ENCODE assay signal across 8 cellular contexts in the genomic region with DNA sequence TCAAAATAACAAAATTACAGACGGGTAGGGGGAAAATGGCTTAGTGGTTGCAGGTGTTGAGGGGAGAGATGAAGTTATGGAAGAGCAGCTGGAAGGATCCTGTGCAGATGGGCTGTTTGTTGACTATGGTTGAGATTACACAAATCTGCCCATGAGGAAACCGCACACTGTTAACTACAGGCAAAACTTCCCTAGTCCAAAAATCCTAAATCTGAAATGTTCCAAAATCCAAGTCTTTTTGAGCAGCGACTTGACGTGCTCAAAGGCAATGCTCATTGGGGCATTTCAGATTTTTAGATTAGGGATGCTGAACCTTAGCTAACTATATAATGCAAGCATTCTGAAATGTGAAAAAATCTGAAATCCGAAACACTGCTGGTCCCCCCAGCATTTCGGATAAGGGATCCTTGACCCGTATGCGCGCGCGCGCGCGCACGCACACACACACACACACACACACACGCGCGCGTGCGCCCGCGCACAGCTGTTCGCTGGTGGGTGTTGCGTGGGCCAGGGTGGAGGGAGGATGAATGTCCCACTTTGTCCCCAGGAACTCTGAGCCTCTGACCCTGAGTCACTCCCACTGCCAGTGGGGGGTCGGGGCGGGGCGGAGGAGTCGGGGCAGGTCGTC. TPM values are rescaled to one million over a fixed set of nuclear protein-coding genes. Genes with fewer than 3 reads are reported as not detected.
A peak's percentile ranks its signal among the peaks of the same experiment; 100 is the strongest.
DNase-seq lines count a peak whose midpoint lies in the region; ATAC-seq, FAIRE-seq and TF ChIP-seq lines count a peak whose summit lies in the region.

No MANE protein-coding gene starts in this region.

- POLR2A ChIA-PET in CD4-positive, alpha-beta memory T cell (lab: Charles Lee; ENCODE audit: partially characterized antibody): interaction anchor here (0.5 kb wide), 1 partner anchor 339 kb away, joined by 3 read pairs; no protein-coding TSS in a partner anchor
- POLR2A ChIA-PET in endothelial cell of umbilical vein (lab: Charles Lee): no interaction called here

- H3K27me3 ChIP-seq in CD4-positive, alpha-beta memory T cell (ENCODE audit: insufficient read depth, low read length): no peaks in the 10 kb centered on the region
- H3K27me3 ChIP-seq in NT2/D1 (ENCODE audit: insufficient read depth, insufficient read length) (peaks cover 20% of the 10 kb centered on the region), endothelial cell of umbilical vein (ENCODE audit: control insufficient read depth in 2 of 2, insufficient read depth in 2 of 2, low read length in 2 of 2) (no peaks in the 10 kb centered on the region), body of pancreas (no peaks in the 10 kb centered on the region), sigmoid colon (peaks cover 10 to 21% (median 12%) of the 10 kb centered on the region in 3 donors)

- TF ChIP-seq EP300 in sigmoid colon (IDR thresholded peaks at IDR 0.05): no peak

- TSS peak; percentile 12 for BruUV-seq in endothelial cell of umbilical vein (replicated peaks; lab: Mats Ljungman, UMichigan)

- H3K36me3 Mint-ChIP-seq in CD4-positive, alpha-beta memory T cell: no peaks in the 10 kb centered on the region
- H3K36me3 Mint-ChIP-seq in nephron progenitor cell (ENCODE audit: low read depth): no peaks in the 10 kb centered on the region

- H3K4me1 ChIP-seq in CD4-positive, alpha-beta memory T cell (ENCODE audit: insufficient read depth, low read length): peaks cover 20% of the 10 kb centered on the region
- H3K4me1 ChIP-seq in NT2/D1 (ENCODE audit: insufficient read depth, insufficient read length) (peaks cover 16% of the 10 kb centered on the region), endothelial cell of umbilical vein (ENCODE audit: control insufficient read depth, extremely low read depth, insufficient read depth, low read length) (no peaks in the 10 kb centered on the region), body of pancreas (peaks cover 11% of the 10 kb centered on the region), sigmoid colon (peaks cover 0 to 25% (median 10%) of the 10 kb centered on the region in 4 donors)

- dilution Hi-C loops in endothelial cell of umbilical vein (cut with MboI; ENCODE audit: extremely low pct_ligation_motif_present, low sequenced_read_pairs): no loop called here

- no peaks in the 10 kb centered on the region for H3K9me1 ChIP-seq in endothelial cell of umbilical vein (replicated peaks; ENCODE audit: control insufficient read depth, extremely low read depth, insufficient read depth, low read length)

- H3K79me2 ChIP-seq in endothelial cell of umbilical vein (ENCODE audit: control insufficient read depth, insufficient read depth, low read length): no peaks in the 10 kb centered on the region

- DNase-seq in CD4-positive, alpha-beta memory T cell: no peak
- DNase-seq in NT2/D1 (ENCODE audit: low read depth, low spot score) (no peak), endothelial cell of umbilical vein (ENCODE audit: low read depth, low spot score) (no peak), nephron progenitor cell (no peak), KG1 (lab: John Stamatoyannopoulos, UW) (no peak), hepatic stellate cell (ENCODE audit: low spot score) (no peak), body of pancreas (no peak), sigmoid colon (no peak)

- TF ChIP-seq CTCF in endothelial cell of umbilical vein (IDR thresholded peaks at IDR 0.05; ENCODE audit: extremely low read depth in 1 of 2, insufficient read depth in 1 of 2, low read depth in 1 of 2, low read length in 2 of 2) (no peak), nephron progenitor cell (IDR thresholded peaks at IDR 0.05) (no peak), body of pancreas (IDR thresholded peaks at IDR 0.05) (no peak), sigmoid colon (IDR thresholded peaks at IDR 0.05) (no peak)

- no peak overlapping the region for H3K27ac ChIP-seq in CD4-positive, alpha-beta memory T cell (ENCODE audit: low read depth, low read length)
- H3K27ac ChIP-seq in endothelial cell of umbilical vein (ENCODE audit: insufficient read depth, low read depth, low read length) (no peak overlapping the region), body of pancreas (no peak overlapping the region), sigmoid colon (no peak overlapping the region)

- H3K27ac Mint-ChIP-seq in CD4-positive, alpha-beta memory T cell: peak overlapping the region in 4 of 7 donors; percentile 46 to 80 (median 69)
- H3K27ac Mint-ChIP-seq in nephron progenitor cell: no peak overlapping the region

- peaks cover 10 to 40% (median 23%) of the 10 kb centered on the region in 4 donors for H3K4me1 Mint-ChIP-seq in CD4-positive, alpha-beta memory T cell
- H3K4me1 Mint-ChIP-seq in nephron progenitor cell: peaks cover 16% of the 10 kb centered on the region

- H3K36me3 ChIP-seq in CD4-positive, alpha-beta memory T cell (ENCODE audit: insufficient read depth, low read length): no peaks in the 10 kb centered on the region
- H3K36me3 ChIP-seq in NT2/D1 (ENCODE audit: insufficient read depth, insufficient read length, low read length) (no peaks in the 10 kb centered on the region), endothelial cell of umbilical vein (ENCODE audit: control insufficient read depth in 2 of 2, extremely low read depth in 1 of 2, insufficient read depth in 2 of 2, low read length in 2 of 2) (no peaks in the 10 kb centered on the region), body of pancreas (replicated peaks in 1 of 2; ENCODE audit: insufficient read depth in 1 of 2, low read depth in 2 of 2) (no peaks in the 10 kb centered on the region), sigmoid colon (no peaks in the 10 kb centered on the region)

- no peaks in the 10 kb centered on the region for H3K9me3 ChIP-seq in CD4-positive, alpha-beta memory T cell (ENCODE audit: control insufficient read depth in 1 of 2, low read length in 2 of 2)
- no peaks in the 10 kb centered on the region for H3K9me3 ChIP-seq in NT2/D1 (ENCODE audit: insufficient read depth, low read length)
- no peaks in the 10 kb centered on the region for H3K9me3 ChIP-seq in endothelial cell of umbilical vein (replicated peaks; ENCODE audit: control insufficient read depth, insufficient read depth, low read length)
- H3K9me3 ChIP-seq in body of pancreas: no peaks in the 10 kb centered on the region
- H3K9me3 ChIP-seq in sigmoid colon: no peaks in the 10 kb centered on the region

- H3K4me3 ChIP-seq in CD4-positive, alpha-beta memory T cell (ENCODE audit: low read length in 2 of 2): no peak overlapping the region
- H3K4me3 ChIP-seq in NT2/D1 (ENCODE audit: insufficient read length, low read depth) (peak overlapping the region; percentile 57), endothelial cell of umbilical vein (replicated peaks in 1 of 3; ENCODE audit: insufficient read depth in 1 of 3, low read depth in 1 of 3, low read length in 3 of 3) (no peak overlapping the region), body of pancreas (no peak overlapping the region), sigmoid colon (peak overlapping the region in 2 of 4 donors; percentile 58 to 60)

- peaks cover 0 to 8% (median 0%) of the 10 kb centered on the region in 8 donors for H3K9me3 Mint-ChIP-seq in CD4-positive, alpha-beta memory T cell
- no peaks in the 10 kb centered on the region for H3K9me3 Mint-ChIP-seq in nephron progenitor cell

- H3K4me2 ChIP-seq in endothelial cell of umbilical vein (ENCODE audit: insufficient read depth, low read length): no peak overlapping the region

- FAIRE-seq in endothelial cell of umbilical vein (lab: Jason Lieb, UNC): no peak

- intact Hi-C loops in CD4-positive, alpha-beta memory T cell (cut with micrococcal nuclease): loop anchor here (2.0 to 5.0 kb wide), 2 partner anchors 107 to 123 kb away; no protein-coding TSS in a partner anchor
- intact Hi-C loops in endothelial cell of umbilical vein (cut with micrococcal nuclease) (loop anchor here (2.0 kb wide), 1 partner anchor 371 kb away; a partner anchor contains a TSS), body of pancreas (cut with DNase I) (no loop called here), sigmoid colon (cut with DNase I) (no loop called here)

- ATAC-seq in body of pancreas: no peak

- no peak overlapping the region for H3K9ac ChIP-seq in NT2/D1 (ENCODE audit: insufficient read length, low read depth)
- H3K9ac ChIP-seq in endothelial cell of umbilical vein (replicated peaks; ENCODE audit: extremely low read depth, insufficient read depth, low read length): no peak overlapping the region

- H2AFZ ChIP-seq in endothelial cell of umbilical vein (ENCODE audit: low read depth, low read length): no peak overlapping the region

- H3K4me3 Mint-ChIP-seq in CD4-positive, alpha-beta memory T cell: peak overlapping the region in 5 of 8 donors; percentile 39 to 78 (median 59)
- H3K4me3 Mint-ChIP-seq in nephron progenitor cell: peak overlapping the region; percentile 65

- CTCF ChIA-PET in CD4-positive, alpha-beta memory T cell (lab: Charles Lee; ENCODE audit: partially characterized antibody): no interaction called here
- CTCF ChIA-PET in endothelial cell of umbilical vein (lab: Charles Lee): interaction anchor here (0.6 kb wide), 2 partner anchors 66 to 180 kb away, joined by 3 read pairs; a partner anchor contains a TSS

- no peaks in the 10 kb centered on the region for H4K20me1 ChIP-seq in endothelial cell of umbilical vein (replicated peaks; ENCODE audit: control insufficient read depth, extremely low read depth, insufficient read depth, low read length)

- 42 to 63% methylated on average over 9 to 26 of the region's 29 CpGs for WGBS in body of pancreas, 2 donors
- 57 to 58% methylated on average over 29 of the region's 29 CpGs for WGBS in sigmoid colon, 2 donors

- TF ChIP-seq POLR2A in endothelial cell of umbilical vein (IDR thresholded peaks at IDR 0.05; ENCODE audit: low read depth, low read length): no peak
- TF ChIP-seq POLR2A in body of pancreas (IDR thresholded peaks at IDR 0.05): no peak
- no peak for TF ChIP-seq POLR2A in sigmoid colon (IDR thresholded peaks at IDR 0.05)

- peaks cover 7% of the 10 kb centered on the region in 2 donors for H3K27me3 Mint-ChIP-seq in CD4-positive, alpha-beta memory T cell
- H3K27me3 Mint-ChIP-seq in nephron progenitor cell (ENCODE audit: low read depth, poor library complexity): peaks cover 44% of the 10 kb centered on the region

TF ChIP-seq in endothelial cell of umbilical vein, 7 proteins besides CTCF, POLR2A, EP300 and RAD21 (continues in another document):
- TF ChIP-seq EZH2 (IDR thresholded peaks at IDR 0.05; ENCODE audit: borderline replicate concordance, low read depth, low read length, severe bottlenecking): peak; percentile 39

RNA-seq across cellular contexts. Expression of a gene that starts 6.8 kb away (rescaled TPM):
- total RNA-seq in CD4-positive, alpha-beta memory T cell: not detected
- polyA plus RNA-seq in CD4-positive, alpha-beta memory T cell: not detected
- total RNA-seq in endothelial cell of umbilical vein: 1.2 TPM in 2 replicates
- 0.76 and 1.7 TPM in 2 replicates for polyA plus RNA-seq in endothelial cell of umbilical vein
- 0.70 and 0.72 TPM in 2 replicates for polyA plus RNA-seq in endothelial cell of umbilical vein (2011; cell fraction: cytosol; rRNA removed)
- polyA plus RNA-seq in endothelial cell of umbilical vein (2011; cell fraction: nucleus; rRNA removed): 0.98 and 1.7 TPM in 2 replicates
- 0.16 TPM in 2 replicates for polyA plus RNA-seq in endothelial cell of umbilical vein (2012)
- polyA minus RNA-seq in endothelial cell of umbilical vein: 1.4 and 2.7 TPM in 2 replicates
- not detected for polyA minus RNA-seq in endothelial cell of umbilical vein (2011; cell fraction: cytosol; rRNA and poly(A)+ RNA removed)
- 2.5 and 2.6 TPM in 2 replicates for polyA minus RNA-seq in endothelial cell of umbilical vein (2011; cell fraction: nucleus; rRNA and poly(A)+ RNA removed)
- total RNA-seq in body of pancreas: 1 to 10 TPM; 1.6 to 2.1 TPM
- total RNA-seq in sigmoid colon: 1 to 10 TPM; 1.8 to 3.9 (median 1.9) TPM
- polyA plus RNA-seq in sigmoid colon: 1 to 10 TPM in 2 of 3 donors, under 1 TPM in 1; 0.69 to 3.5 (median 2.4) TPM

Comparison
In these comparisons a context has a peak if more than half of its experiments do, and no peak if none do; other contexts are left out.
1. intact Hi-C loops: an anchor here in CD4-positive, alpha-beta memory T cell (2.0 to 5.0 kb wide) and endothelial cell of umbilical vein (2.0 kb wide); none called in body of pancreas and sigmoid colon.